9 cellular contexts compared by ENCODE assay signal in genomic region chr6:87714093-87714809, GRCh38. TPM values are rescaled to one million over a fixed set of nuclear protein-coding genes. Genes with fewer than 3 reads are reported as not detected.
DNase-seq lines count a peak whose midpoint lies in the region; ATAC-seq and TF ChIP-seq lines count a peak whose summit lies in the region.
"Had no signal": no experiment of that assay in that cellular context is flagged by ENCODE, and none has a peak within 500 bp of the region (broad histone marks: within the 10 kb centered on the region; RNA-seq: fewer than 3 reads in every experiment).

No MANE protein-coding gene starts in this region.

- no peaks in the 10 kb centered on the region for H3K27me3 Mint-ChIP-seq in activated CD4-positive, alpha-beta memory T cell treated with anti-CD3 and anti-CD28 coated beads, Interleukin-2, amount 10 ng/mL, durations not matched to agents 7 days and 5 days
- H3K27me3 Mint-ChIP-seq in natural killer cell treated with Interleukin-12 subunit alpha and Interleukin-12 subunit beta and Interleukin-15 and Interleukin-18, amount 100 ng/mL, for 72 hours: no peaks in the 10 kb centered on the region

- peaks cover 34% of the 10 kb centered on the region for H3K4me1 Mint-ChIP-seq in activated CD4-positive, alpha-beta memory T cell treated with anti-CD3 and anti-CD28 coated beads, Interleukin-2, amount 10 ng/mL, durations not matched to agents 7 days and 5 days
- H3K4me1 Mint-ChIP-seq in natural killer cell treated with Interleukin-12 subunit alpha and Interleukin-12 subunit beta and Interleukin-15 and Interleukin-18, amount 100 ng/mL, for 72 hours (ENCODE audit: low read depth in 2 of 2): peaks cover 24 to 29% of the 10 kb centered on the region in 2 donors

- CTCF ChIA-PET in activated CD4-positive, alpha-beta memory T cell treated with anti-CD3 and anti-CD28 coated beads, Interleukin-2, amount 10 ng/mL, durations not matched to agents 7 days and 5 days (lab: Charles Lee): interaction anchor here (0.6 to 1.4 kb wide), 2 partner anchors 12 to 42 kb away, joined by 5 read pairs; partner anchors contain the start of gene AKIRIN2

- no peaks in the 10 kb centered on the region for H3K27me3 ChIP-seq in hepatocyte
- no peaks in the 10 kb centered on the region for H3K27me3 ChIP-seq in testis

- H3K36me3 Mint-ChIP-seq in activated CD4-positive, alpha-beta memory T cell treated with anti-CD3 and anti-CD28 coated beads, Interleukin-2, amount 10 ng/mL, durations not matched to agents 7 days and 5 days (ENCODE audit: low read depth): no peaks in the 10 kb centered on the region
- no peaks in the 10 kb centered on the region for H3K36me3 Mint-ChIP-seq in natural killer cell treated with Interleukin-12 subunit alpha and Interleukin-12 subunit beta and Interleukin-15 and Interleukin-18, amount 100 ng/mL, for 72 hours

- intact Hi-C loops in testis (cut with DNase I; ENCODE audit: low total_unique reads): no loop called here

- no peak for TF ChIP-seq POLR2A in testis (IDR thresholded peaks at IDR 0.05)

- no peaks in the 10 kb centered on the region for H4K20me1 ChIP-seq in hepatocyte (ENCODE audit: insufficient read depth, poor library complexity, severe bottlenecking)

- POLR2A ChIA-PET in activated CD4-positive, alpha-beta memory T cell treated with anti-CD3 and anti-CD28 coated beads, Interleukin-2, amount 10 ng/mL, durations not matched to agents 7 days and 5 days (lab: Charles Lee): interaction anchor here (0.7 to 1.8 kb wide), 6 partner anchors 9 to 117 kb away, joined by 3 to 16 read pairs (median 6); partner anchors contain the start of gene AKIRIN2

- no peak overlapping the region for H2AFZ ChIP-seq in hepatocyte

- H3K4me3 ChIP-seq in hepatocyte (no peak overlapping the region), testis (no peak overlapping the region)

- H3K9me3 Mint-ChIP-seq in activated CD4-positive, alpha-beta memory T cell treated with anti-CD3 and anti-CD28 coated beads, Interleukin-2, amount 10 ng/mL, durations not matched to agents 7 days and 5 days: no peaks in the 10 kb centered on the region
- H3K9me3 Mint-ChIP-seq in natural killer cell treated with Interleukin-12 subunit alpha and Interleukin-12 subunit beta and Interleukin-15 and Interleukin-18, amount 100 ng/mL, for 72 hours: no peaks in the 10 kb centered on the region
- H3K9me3 Mint-ChIP-seq: T-helper 1 cell treated with Interleukin-12 subunit alpha and Interleukin-12 subunit beta and Interleukin-4 antibody, amounts not matched to agents 30 μg/mL and 1 μg/mL, for 36 hours had no signal

- H3K4me1 ChIP-seq in hepatocyte (ENCODE audit: insufficient read depth) (no peaks in the 10 kb centered on the region), testis (no peaks in the 10 kb centered on the region)

- peak overlapping the region; percentile 63 for H3K27ac Mint-ChIP-seq in activated CD4-positive, alpha-beta memory T cell treated with anti-CD3 and anti-CD28 coated beads, Interleukin-2, amount 10 ng/mL, durations not matched to agents 7 days and 5 days
- H3K27ac Mint-ChIP-seq in natural killer cell treated with Interleukin-12 subunit alpha and Interleukin-12 subunit beta and Interleukin-15 and Interleukin-18, amount 100 ng/mL, for 72 hours: peak overlapping the region; percentile 58 to 79
- H3K27ac Mint-ChIP-seq: T-helper 1 cell treated with Interleukin-12 subunit alpha and Interleukin-12 subunit beta and Interleukin-4 antibody, amounts not matched to agents 30 μg/mL and 1 μg/mL, for 36 hours had no signal

- no peaks in the 10 kb centered on the region for H3K9me3 ChIP-seq in hepatocyte (ENCODE audit: low read depth)
- H3K9me3 ChIP-seq in testis: no peaks in the 10 kb centered on the region

- H3K27ac ChIP-seq in hepatocyte: no peak overlapping the region
- H3K27ac ChIP-seq in testis: no peak overlapping the region

- WGBS in hepatocyte (ENCODE audit: low lambda C conversion rate, missing lambda C conversion rate): 80% methylated on average over 2 of the region's 2 CpGs
- 81 to 85% methylated on average over 2 of the region's 2 CpGs for WGBS in testis, 2 donors

- H3K4me3 Mint-ChIP-seq in activated CD4-positive, alpha-beta memory T cell treated with anti-CD3 and anti-CD28 coated beads, Interleukin-2, amount 10 ng/mL, durations not matched to agents 7 days and 5 days: no peak overlapping the region
- H3K4me3 Mint-ChIP-seq in natural killer cell treated with Interleukin-12 subunit alpha and Interleukin-12 subunit beta and Interleukin-15 and Interleukin-18, amount 100 ng/mL, for 72 hours: peak overlapping the region; percentile 48
- H3K4me3 Mint-ChIP-seq: T-helper 1 cell treated with Interleukin-12 subunit alpha and Interleukin-12 subunit beta and Interleukin-4 antibody, amounts not matched to agents 30 μg/mL and 1 μg/mL, for 36 hours had no signal

- H3K36me3 ChIP-seq in hepatocyte (replicated peaks; ENCODE audit: insufficient read depth, low read depth) (no peaks in the 10 kb centered on the region), testis (ENCODE audit: low read depth, missing control alignments) (no peaks in the 10 kb centered on the region)

- H3K79me2 ChIP-seq in hepatocyte: no peaks in the 10 kb centered on the region

- ATAC-seq in GM18861 (IDR thresholded peaks at IDR 0.05; ENCODE audit: unreplicated experiment): peak; percentile 68
- peak; percentile 44 for ATAC-seq in HG03097 (IDR thresholded peaks at IDR 0.05; ENCODE audit: low FRiP score, unreplicated experiment)
- peak; percentile 53 to 68 for ATAC-seq in natural killer cell treated with Interleukin-12 subunit alpha and Interleukin-12 subunit beta and Interleukin-15 and Interleukin-18, amount 100 ng/mL, for 72 hours

- H3K4me2 ChIP-seq in hepatocyte: no peak overlapping the region

- TF ChIP-seq CTCF in hepatocyte (IDR thresholded peaks at IDR 0.05; ENCODE audit: poor library complexity) (no peak), testis (IDR thresholded peaks at IDR 0.05) (no peak)

- no peaks in the 10 kb centered on the region for H3K9me2 ChIP-seq in hepatocyte (replicated peaks; ENCODE audit: insufficient read depth)

- no peak for DNase-seq in activated CD4-positive, alpha-beta memory T cell treated with anti-CD3 and anti-CD28 coated beads, Interleukin-2, amount 10 ng/mL, durations not matched to agents 7 days and 5 days
- DNase-seq in natural killer cell treated with Interleukin-12 subunit alpha and Interleukin-12 subunit beta and Interleukin-15 and Interleukin-18, amount 100 ng/mL, for 72 hours (ENCODE audit: low spot score): no peak
- DNase-seq in hepatocyte (ENCODE audit: low spot score) (no peak), hypothalamus (lab: John Stamatoyannopoulos, UW) (no peak), LoVo (ENCODE audit: low spot score) (no peak), testis (no peak)

RNA-seq across cellular contexts. Expression of gene AKIRIN2, which starts 12.2 kb away (rescaled TPM):
- total RNA-seq in activated CD4-positive, alpha-beta memory T cell treated with anti-CD3 and anti-CD28 coated beads, Interleukin-2, amount 10 ng/mL, durations not matched to agents 7 days and 5 days: 10 to 100 TPM; 56.5 to 58.5 TPM
- 100 to 1,000 TPM in 1 of 2 donors, 10 to 100 TPM in 1; 78.3 to 101 TPM for total RNA-seq in natural killer cell treated with Interleukin-12 subunit alpha and Interleukin-12 subunit beta and Interleukin-15 and Interleukin-18, amount 100 ng/mL, for 72 hours
- total RNA-seq in hepatocyte: 12.7 and 24.2 TPM in 2 replicates
- 39.9 and 49.6 TPM in 2 replicates for polyA plus RNA-seq in hepatocyte
- 10 to 100 TPM; 72.5 to 73.5 TPM for total RNA-seq in testis
- polyA plus RNA-seq in testis (ENCODE audit: insufficient read depth, low read depth, low replicate concordance): 65.2 TPM
